Comparison of ENCODE assay signal across 1 cellular context in genomic region chr16:30665830-30666190, GRCh38.
TF ChIP-seq lines count a peak whose summit lies in the region.

No MANE protein-coding gene starts in this region.

TF ChIP-seq in K562, 482 proteins besides CTCF, POLR2A, EP300 and RAD21:
- no peak for TF ChIP-seq HMG20A (CRISPR knock-in tag; conservative IDR thresholded peaks at IDR 0.05)
- TF ChIP-seq, protein P1, sequence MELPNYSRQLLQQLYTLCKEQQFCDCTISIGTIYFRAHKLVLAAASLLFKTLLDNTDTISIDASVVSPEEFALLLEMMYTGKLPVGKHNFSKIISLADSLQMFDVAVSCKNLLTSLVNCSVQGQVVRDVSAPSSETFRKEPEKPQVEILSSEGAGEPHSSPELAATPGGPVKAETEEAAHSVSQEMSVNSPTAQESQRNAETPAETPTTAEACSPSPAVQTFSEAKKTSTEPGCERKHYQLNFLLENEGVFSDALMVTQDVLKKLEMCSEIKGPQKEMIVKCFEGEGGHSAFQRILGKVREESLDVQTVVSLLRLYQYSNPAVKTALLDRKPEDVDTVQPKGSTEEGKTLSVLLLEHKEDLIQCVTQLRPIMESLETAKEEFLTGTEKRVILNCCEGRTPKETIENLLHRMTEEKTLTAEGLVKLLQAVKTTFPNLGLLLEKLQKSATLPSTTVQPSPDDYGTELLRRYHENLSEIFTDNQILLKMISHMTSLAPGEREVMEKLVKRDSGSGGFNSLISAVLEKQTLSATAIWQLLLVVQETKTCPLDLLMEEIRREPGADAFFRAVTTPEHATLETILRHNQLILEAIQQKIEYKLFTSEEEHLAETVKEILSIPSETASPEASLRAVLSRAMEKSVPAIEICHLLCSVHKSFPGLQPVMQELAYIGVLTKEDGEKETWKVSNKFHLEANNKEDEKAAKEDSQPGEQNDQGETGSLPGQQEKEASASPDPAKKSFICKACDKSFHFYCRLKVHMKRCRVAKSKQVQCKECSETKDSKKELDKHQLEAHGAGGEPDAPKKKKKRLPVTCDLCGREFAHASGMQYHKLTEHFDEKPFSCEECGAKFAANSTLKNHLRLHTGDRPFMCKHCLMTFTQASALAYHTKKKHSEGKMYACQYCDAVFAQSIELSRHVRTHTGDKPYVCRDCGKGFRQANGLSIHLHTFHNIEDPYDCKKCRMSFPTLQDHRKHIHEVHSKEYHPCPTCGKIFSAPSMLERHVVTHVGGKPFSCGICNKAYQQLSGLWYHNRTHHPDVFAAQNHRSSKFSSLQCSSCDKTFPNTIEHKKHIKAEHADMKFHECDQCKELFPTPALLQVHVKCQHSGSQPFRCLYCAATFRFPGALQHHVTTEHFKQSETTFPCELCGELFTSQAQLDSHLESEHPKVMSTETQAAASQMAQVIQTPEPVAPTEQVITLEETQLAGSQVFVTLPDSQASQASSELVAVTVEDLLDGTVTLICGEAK (IDR thresholded peaks at IDR 0.05), result 0 out of 2 replicates have a peak, but pooled peaks have one; percentile 18
- TF ChIP-seq, protein P1 (CRISPR knock-in tag; IDR thresholded peaks at IDR 0.05), result no peak
- TF ChIP-seq TRIM25 (IDR thresholded peaks at IDR 0.05; ENCODE audit: borderline replicate concordance), result no peak
TF ChIP-seq in K562: peak in this region for 1.
